1 cellular context compared by ENCODE assay signal in genomic region chr4:165327211-165328100, GRCh38.
TF ChIP-seq lines count a peak whose summit lies in the region.

TSS of gene MSMO1 (plus strand) at chr4:165327669. CDS start at chr4:165333371, 5,702 bp downstream.

TF ChIP-seq in HepG2, 621 proteins besides CTCF, POLR2A, EP300 and RAD21 (continued from another document and continues in another):
- 0 out of 2 replicates have a peak, but pooled peaks have one; percentile 65 for TF ChIP-seq ZNF589 (CRISPR knock-in tag; conservative IDR thresholded peaks at IDR 0.05)
- TF ChIP-seq ZNF34 (CRISPR knock-in tag; IDR thresholded peaks at IDR 0.05; ENCODE audit: borderline replicate concordance) = no peak
- no peak for TF ChIP-seq MTF2 (CRISPR knock-in tag; IDR thresholded peaks at IDR 0.05; ENCODE audit: borderline replicate concordance)
- TF ChIP-seq GLI4 (CRISPR knock-in tag; IDR thresholded peaks at IDR 0.05; ENCODE audit: borderline replicate concordance) = peak; percentile 42; the same call in 1 of the 2 replicates
- TF ChIP-seq ARID5B (CRISPR knock-in tag; IDR thresholded peaks at IDR 0.05) = peak; percentile 43; the same call in 1 of the 2 replicates
- no peak for TF ChIP-seq GATAD2A (CRISPR knock-in tag; IDR thresholded peaks at IDR 0.05)
- TF ChIP-seq ZNF280B (CRISPR knock-in tag; IDR thresholded peaks at IDR 0.05; ENCODE audit: borderline replicate concordance) = 0 out of 2 replicates have a peak, but pooled peaks have one; percentile 33
- TF ChIP-seq ZNF275 (CRISPR knock-in tag; IDR thresholded peaks at IDR 0.05; ENCODE audit: borderline replicate concordance) = peak; percentile 39; the same call in 1 of the 2 replicates
- TF ChIP-seq SMAD3 (CRISPR knock-in tag; IDR thresholded peaks at IDR 0.05) = no peak
- TF ChIP-seq WIZ (CRISPR knock-in tag; IDR thresholded peaks at IDR 0.05) = no peak; the same call in 1 of the 2 replicates
- TF ChIP-seq PBX3 (CRISPR knock-in tag; IDR thresholded peaks at IDR 0.05; ENCODE audit: borderline replicate concordance) = no peak
- 0 out of 2 replicates have a peak, but pooled peaks have one; percentile 61 for TF ChIP-seq ZNF337 (CRISPR knock-in tag; IDR thresholded peaks at IDR 0.05; ENCODE audit: borderline replicate concordance, low read depth)
- no peak for TF ChIP-seq ZNF260 (CRISPR knock-in tag; IDR thresholded peaks at IDR 0.05; ENCODE audit: borderline replicate concordance, low read depth)
- TF ChIP-seq ZNF652 (CRISPR knock-in tag; IDR thresholded peaks at IDR 0.05; ENCODE audit: borderline replicate concordance, low read depth) = 0 out of 2 replicates have a peak, but pooled peaks have one; percentile 25
- TF ChIP-seq ZC3H4 (CRISPR knock-in tag; IDR thresholded peaks at IDR 0.05; ENCODE audit: borderline replicate concordance) = no peak
- peak; percentile 87; the same call in 1 of the 2 replicates for TF ChIP-seq MXD3 (CRISPR knock-in tag; IDR thresholded peaks at IDR 0.05)
- TF ChIP-seq FOXJ3 (CRISPR knock-in tag; IDR thresholded peaks at IDR 0.05; ENCODE audit: borderline replicate concordance) = 0 out of 2 replicates have a peak, but pooled peaks have one; percentile 17
- peak; percentile 80 for TF ChIP-seq IKZF5 (CRISPR knock-in tag; IDR thresholded peaks at IDR 0.05)
- 0 out of 2 replicates have a peak, but pooled peaks have one; percentile 42 for TF ChIP-seq ELF1 (CRISPR knock-in tag; IDR thresholded peaks at IDR 0.05)
- peak; percentile 17; the same call in 1 of the 2 replicates for TF ChIP-seq ZNF710 (CRISPR knock-in tag; IDR thresholded peaks at IDR 0.05; ENCODE audit: borderline replicate concordance)
- TF ChIP-seq NCOA2 (CRISPR knock-in tag; IDR thresholded peaks at IDR 0.05) = peak; percentile 51; the same call in 1 of the 2 replicates
- peak; percentile 100 for TF ChIP-seq NAIF1 (CRISPR knock-in tag; IDR thresholded peaks at IDR 0.05; ENCODE audit: borderline replicate concordance)
- peak; percentile 64 for TF ChIP-seq POGK (CRISPR knock-in tag; conservative IDR thresholded peaks at IDR 0.05)
- peak; percentile 81 for TF ChIP-seq ZMAT3 (CRISPR knock-in tag; conservative IDR thresholded peaks at IDR 0.05)
- peak; percentile 78; the same call in 1 of the 2 replicates for TF ChIP-seq LRRFIP1 (CRISPR knock-in tag; conservative IDR thresholded peaks at IDR 0.05)
- TF ChIP-seq BCL6 (CRISPR knock-in tag; IDR thresholded peaks at IDR 0.05) = peak; percentile 30; the same call in 1 of the 2 replicates
- TF ChIP-seq PAXIP1 (CRISPR knock-in tag; conservative IDR thresholded peaks at IDR 0.05) = peak; percentile 49
- no peak for TF ChIP-seq ZSCAN20 (CRISPR knock-in tag; IDR thresholded peaks at IDR 0.05; ENCODE audit: borderline replicate concordance)
- TF ChIP-seq MED1 (CRISPR knock-in tag; IDR thresholded peaks at IDR 0.05) = peak; percentile 89
- peak; percentile 52; the same call in 1 of the 2 replicates for TF ChIP-seq ZNF160 (CRISPR knock-in tag; IDR thresholded peaks at IDR 0.05)
- peak; percentile 63; the same call in 1 of the 2 replicates for TF ChIP-seq ZNF614 (CRISPR knock-in tag; IDR thresholded peaks at IDR 0.05; ENCODE audit: borderline replicate concordance)
- no peak for TF ChIP-seq SYNCRIP (IDR thresholded peaks at IDR 0.05; ENCODE audit: insufficient read depth, low read depth, low read length)
- no peak for TF ChIP-seq STAG1 (CRISPR knock-in tag; IDR thresholded peaks at IDR 0.05)
- no peak for TF ChIP-seq GABPA (IDR thresholded peaks at IDR 0.05; ENCODE audit: low read depth, low read length)
- TF ChIP-seq GABPA (CRISPR knock-in tag; IDR thresholded peaks at IDR 0.05; ENCODE audit: low read depth) = no peak; the same call in 1 of the 2 replicates
- TF ChIP-seq ZNF101 (CRISPR knock-in tag; IDR thresholded peaks at IDR 0.05; ENCODE audit: borderline replicate concordance, low read depth) = no peak; the same call in 1 of the 2 replicates
- TF ChIP-seq ZNF749 (CRISPR knock-in tag; IDR thresholded peaks at IDR 0.05; ENCODE audit: borderline replicate concordance) = no peak
- peak; percentile 40; the same call in 1 of the 2 replicates for TF ChIP-seq PHF21A (CRISPR knock-in tag; IDR thresholded peaks at IDR 0.05)
- peak; percentile 90 for TF ChIP-seq SAP130 (CRISPR knock-in tag; IDR thresholded peaks at IDR 0.05; ENCODE audit: low read depth)
- no peak for TF ChIP-seq ZFP41 (CRISPR knock-in tag; IDR thresholded peaks at IDR 0.05; ENCODE audit: borderline replicate concordance)
